Comparison of ENCODE assay signal across 1 cellular context in genomic region chr11:61629082-61629481, GRCh38.
TF ChIP-seq lines count a peak whose summit lies in the region.

No MANE protein-coding gene starts in this region.

TF ChIP-seq in GM23338, 12 proteins besides CTCF, POLR2A, EP300 and RAD21 (continued from another document):
- TF ChIP-seq, protein P1, sequence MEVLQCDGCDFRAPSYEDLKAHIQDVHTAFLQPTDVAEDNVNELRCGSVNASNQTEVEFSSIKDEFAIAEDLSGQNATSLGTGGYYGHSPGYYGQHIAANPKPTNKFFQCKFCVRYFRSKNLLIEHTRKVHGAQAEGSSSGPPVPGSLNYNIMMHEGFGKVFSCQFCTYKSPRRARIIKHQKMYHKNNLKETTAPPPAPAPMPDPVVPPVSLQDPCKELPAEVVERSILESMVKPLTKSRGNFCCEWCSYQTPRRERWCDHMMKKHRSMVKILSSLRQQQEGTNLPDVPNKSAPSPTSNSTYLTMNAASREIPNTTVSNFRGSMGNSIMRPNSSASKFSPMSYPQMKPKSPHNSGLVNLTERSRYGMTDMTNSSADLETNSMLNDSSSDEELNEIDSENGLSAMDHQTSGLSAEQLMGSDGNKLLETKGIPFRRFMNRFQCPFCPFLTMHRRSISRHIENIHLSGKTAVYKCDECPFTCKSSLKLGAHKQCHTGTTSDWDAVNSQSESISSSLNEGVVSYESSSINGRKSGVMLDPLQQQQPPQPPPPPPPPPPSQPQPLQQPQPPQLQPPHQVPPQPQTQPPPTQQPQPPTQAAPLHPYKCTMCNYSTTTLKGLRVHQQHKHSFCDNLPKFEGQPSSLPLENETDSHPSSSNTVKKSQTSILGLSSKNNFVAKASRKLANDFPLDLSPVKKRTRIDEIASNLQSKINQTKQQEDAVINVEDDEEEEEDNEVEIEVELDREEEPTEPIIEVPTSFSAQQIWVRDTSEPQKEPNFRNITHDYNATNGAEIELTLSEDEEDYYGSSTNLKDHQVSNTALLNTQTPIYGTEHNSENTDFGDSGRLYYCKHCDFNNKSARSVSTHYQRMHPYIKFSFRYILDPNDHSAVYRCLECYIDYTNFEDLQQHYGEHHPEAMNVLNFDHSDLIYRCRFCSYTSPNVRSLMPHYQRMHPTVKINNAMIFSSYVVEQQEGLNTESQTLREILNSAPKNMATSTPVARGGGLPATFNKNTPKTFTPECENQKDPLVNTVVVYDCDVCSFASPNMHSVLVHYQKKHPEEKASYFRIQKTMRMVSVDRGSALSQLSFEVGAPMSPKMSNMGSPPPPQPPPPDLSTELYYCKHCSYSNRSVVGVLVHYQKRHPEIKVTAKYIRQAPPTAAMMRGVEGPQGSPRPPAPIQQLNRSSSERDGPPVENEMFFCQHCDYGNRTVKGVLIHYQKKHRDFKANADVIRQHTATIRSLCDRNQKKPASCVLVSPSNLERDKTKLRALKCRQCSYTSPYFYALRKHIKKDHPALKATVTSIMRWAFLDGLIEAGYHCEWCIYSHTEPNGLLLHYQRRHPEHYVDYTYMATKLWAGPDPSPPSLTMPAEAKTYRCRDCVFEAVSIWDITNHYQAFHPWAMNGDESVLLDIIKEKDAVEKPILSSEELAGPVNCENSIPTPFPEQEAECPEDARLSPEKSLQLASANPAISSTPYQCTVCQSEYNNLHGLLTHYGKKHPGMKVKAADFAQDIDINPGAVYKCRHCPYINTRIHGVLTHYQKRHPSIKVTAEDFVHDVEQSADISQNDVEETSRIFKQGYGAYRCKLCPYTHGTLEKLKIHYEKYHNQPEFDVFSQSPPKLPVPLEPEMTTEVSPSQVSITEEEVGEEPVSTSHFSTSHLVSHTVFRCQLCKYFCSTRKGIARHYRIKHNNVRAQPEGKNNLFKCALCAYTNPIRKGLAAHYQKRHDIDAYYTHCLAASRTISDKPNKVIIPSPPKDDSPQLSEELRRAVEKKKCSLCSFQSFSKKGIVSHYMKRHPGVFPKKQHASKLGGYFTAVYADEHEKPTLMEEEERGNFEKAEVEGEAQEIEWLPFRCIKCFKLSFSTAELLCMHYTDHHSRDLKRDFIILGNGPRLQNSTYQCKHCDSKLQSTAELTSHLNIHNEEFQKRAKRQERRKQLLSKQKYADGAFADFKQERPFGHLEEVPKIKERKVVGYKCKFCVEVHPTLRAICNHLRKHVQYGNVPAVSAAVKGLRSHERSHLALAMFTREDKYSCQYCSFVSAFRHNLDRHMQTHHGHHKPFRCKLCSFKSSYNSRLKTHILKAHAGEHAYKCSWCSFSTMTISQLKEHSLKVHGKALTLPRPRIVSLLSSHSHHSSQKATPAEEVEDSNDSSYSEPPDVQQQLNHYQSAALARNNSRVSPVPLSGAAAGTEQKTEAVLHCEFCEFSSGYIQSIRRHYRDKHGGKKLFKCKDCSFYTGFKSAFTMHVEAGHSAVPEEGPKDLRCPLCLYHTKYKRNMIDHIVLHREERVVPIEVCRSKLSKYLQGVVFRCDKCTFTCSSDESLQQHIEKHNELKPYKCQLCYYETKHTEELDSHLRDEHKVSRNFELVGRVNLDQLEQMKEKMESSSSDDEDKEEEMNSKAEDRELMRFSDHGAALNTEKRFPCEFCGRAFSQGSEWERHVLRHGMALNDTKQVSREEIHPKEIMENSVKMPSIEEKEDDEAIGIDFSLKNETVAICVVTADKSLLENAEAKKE (CRISPR knock-in tag; IDR thresholded peaks at IDR 0.05) = no peak
- TF ChIP-seq POLR2AphosphoS5 (IDR thresholded peaks at IDR 0.05; ENCODE audit: low read depth) = no peak
- TF ChIP-seq CREB1 (CRISPR knock-in tag; IDR thresholded peaks at IDR 0.05; ENCODE audit: low read depth) = no peak
TF ChIP-seq in GM23338: peak in this region for 0.
